ENCODE assay signal across 33 cellular contexts in the genomic region with DNA sequence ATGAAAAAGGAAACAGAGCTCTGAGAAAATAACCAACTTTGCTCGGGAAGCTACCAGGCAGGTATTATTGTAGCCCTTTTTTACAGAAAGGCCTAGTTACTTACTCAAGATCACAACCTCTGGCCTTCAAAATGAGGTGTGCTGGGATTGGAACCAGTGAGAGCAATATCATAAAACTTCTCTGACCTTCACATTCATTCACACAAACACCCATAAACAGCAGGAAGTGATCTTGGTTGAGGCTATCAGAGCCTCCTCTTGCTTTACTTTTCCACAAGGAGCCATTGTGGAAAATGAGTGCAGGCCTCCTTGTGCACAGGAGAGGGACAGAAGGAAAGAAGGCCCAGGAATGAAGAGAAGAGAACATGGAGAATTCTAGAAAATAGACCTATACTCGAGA.
DNase-seq lines count a peak whose midpoint lies in the region; ATAC-seq and TF ChIP-seq lines count a peak whose summit lies in the region.
"Had no signal": no experiment of that assay in that cellular context is flagged by ENCODE, and none has a peak within 500 bp of the region (broad histone marks: within the 10 kb centered on the region; RNA-seq: fewer than 3 reads in every experiment).

No MANE protein-coding gene starts in this region.

- ATAC-seq in left colon (peak; percentile 58), mucosa of descending colon (peak; percentile 62), GM18858 (IDR thresholded peaks at IDR 0.05; ENCODE audit: unreplicated experiment) (no peak)
- ATAC-seq: A549; CD8-positive, alpha-beta T cell had no signal

- peak overlapping the region; percentile 41 for H3K18ac ChIP-seq in mesendoderm (ENCODE audit: low read length)

- no peaks in the 10 kb centered on the region for H3K79me1 ChIP-seq in mesendoderm (ENCODE audit: low read length)

- no peak overlapping the region for H2BK120ac ChIP-seq in mesendoderm (ENCODE audit: low read depth, low read length)

- H3K56ac ChIP-seq in mesendoderm (ENCODE audit: low read length) = no peak overlapping the region

- no peaks in the 10 kb centered on the region for H3K9me3 ChIP-seq in mucosa of descending colon
- H3K9me3 ChIP-seq in uterus = no peaks in the 10 kb centered on the region
- H3K9me3 ChIP-seq: A549; BE2C; BLaER1; BLaER1 treated with 17β-estradiol and CSF1 and Interleukin-3, amounts not matched to agents 10 nM and 100 nM; Caco-2 had no signal

- no peak overlapping the region for H3K23ac ChIP-seq in mesendoderm (ENCODE audit: low read length)

- H4K5ac ChIP-seq in mesendoderm (ENCODE audit: low read length) = no peak overlapping the region

- no peak overlapping the region for H2BK15ac ChIP-seq in mesendoderm (replicated peaks; ENCODE audit: low read depth)

- H4K8ac ChIP-seq in mesendoderm (ENCODE audit: low read depth, low read length) = no peak overlapping the region

- DNase-seq in left colon (no peak), mesendoderm (peak; percentile 22), mucosa of descending colon (no peak), uterus (no peak), NK-92 (lab: John Stamatoyannopoulos, UW; ENCODE audit: unreplicated experiment) (no peak), GF-D8 (lab: John Stamatoyannopoulos, UW) (no peak), NCI-H524 treated with DMSO at 0.1 percent for 48 hours (lab: John Stamatoyannopoulos, UW) (no peak)
- DNase-seq: 8988T; ACHN; AML-193; BE2C; C1 segment of cervical spinal cord; Caco-2; Calu3; CD4-positive, alpha-beta memory T cell; CD4-positive, alpha-beta T cell; CD4-positive, CD25-positive, alpha-beta regulatory T cell; CD8-positive, alpha-beta memory T cell; CD8-positive, alpha-beta T cell; COR-L47; DMS 273 treated with DMSO at 0.1 percent for 48 hours; DMS153; DMS53; DMS79; DMS79 treated with DMSO at 0.1 percent for 48 hours; DND-41; EL had no signal

- H3K9ac ChIP-seq in mesendoderm (ENCODE audit: low read length) = no peak overlapping the region
- H3K9ac ChIP-seq: BLaER1; BLaER1 treated with 17β-estradiol and CSF1 and Interleukin-3, amounts not matched to agents 10 nM and 100 nM had no signal

- no peaks in the 10 kb centered on the region for H3K79me2 ChIP-seq in mesendoderm (ENCODE audit: control insufficient read depth, insufficient read depth, low read length)

- no CpG with 5 or more reads among the region's 2 CpGs for WGBS in mesendoderm (ENCODE audit: extremely low coverage, insufficient coverage, low lambda C conversion rate)

- no peaks in the 10 kb centered on the region for H3K27me3 ChIP-seq in mesendoderm (ENCODE audit: insufficient read depth, low read length, poor library complexity)
- no peaks in the 10 kb centered on the region for H3K27me3 ChIP-seq in uterus
- H3K27me3 ChIP-seq: BE2C; BLaER1; BLaER1 treated with 17β-estradiol and CSF1 and Interleukin-3, amounts not matched to agents 10 nM and 100 nM had no signal

- H3K36me3 ChIP-seq in mesendoderm (ENCODE audit: control insufficient read depth, insufficient read depth, low read length) = no peaks in the 10 kb centered on the region
- H3K36me3 ChIP-seq in mucosa of descending colon (ENCODE audit: low read depth) = no peaks in the 10 kb centered on the region
- H3K36me3 ChIP-seq in uterus = no peaks in the 10 kb centered on the region
- H3K36me3 ChIP-seq: BE2C; BLaER1; BLaER1 treated with 17β-estradiol and CSF1 and Interleukin-3, amounts not matched to agents 10 nM and 100 nM had no signal

- no peak overlapping the region for H3K4me3 ChIP-seq in mesendoderm (ENCODE audit: low read length)
- H3K4me3 ChIP-seq in mucosa of descending colon = no peak overlapping the region
- no peak overlapping the region for H3K4me3 ChIP-seq in uterus
- H3K4me3 ChIP-seq: A549; BLaER1; BLaER1 treated with 17β-estradiol and CSF1 and Interleukin-3, amounts not matched to agents 10 nM and 100 nM had no signal

- intact Hi-C loops in left colon (cut with DNase I, micrococcal nuclease) = no loop called here
- intact Hi-C loops in mucosa of descending colon (cut with DNase I, micrococcal nuclease) = no loop called here
- intact Hi-C loops in uterus (cut with DNase I; ENCODE audit: low total_unique reads) = no loop called here

- no peak overlapping the region for H3K4me2 ChIP-seq in mesendoderm (ENCODE audit: low read length)
- H3K4me2 ChIP-seq: A549; BLaER1; BLaER1 treated with 17β-estradiol and CSF1 and Interleukin-3, amounts not matched to agents 10 nM and 100 nM had no signal

- H2BK5ac ChIP-seq in mesendoderm (ENCODE audit: low read length) = no peak overlapping the region

- no peak for TF ChIP-seq POLR2A in uterus (IDR thresholded peaks at IDR 0.05)

- H3K27ac ChIP-seq in mesendoderm (ENCODE audit: low read depth, low read length) (peak overlapping the region; percentile 27), uterus (peak overlapping the region; percentile 34 to 77)
- H3K27ac ChIP-seq: 22Rv1; A549; BLaER1; BLaER1 treated with 17β-estradiol and CSF1 and Interleukin-3, amounts not matched to agents 10 nM and 100 nM; C4-2B had no signal

- no peak overlapping the region for H3K4ac ChIP-seq in mesendoderm (ENCODE audit: low read depth, low read length)

- no peaks in the 10 kb centered on the region for H3K4me1 ChIP-seq in mesendoderm (ENCODE audit: control insufficient read depth, low read depth, low read length)
- no peaks in the 10 kb centered on the region for H3K4me1 ChIP-seq in mucosa of descending colon (ENCODE audit: low read depth)
- peaks cover 0 to 11% of the 10 kb centered on the region in 2 donors for H3K4me1 ChIP-seq in uterus
- H3K4me1 ChIP-seq: A549, Caco-2 had no signal

- TF ChIP-seq CTCF in mucosa of descending colon (IDR thresholded peaks at IDR 0.05) (no peak), uterus (IDR thresholded peaks at IDR 0.05) (no peak)

- no peak overlapping the region for H2AK5ac ChIP-seq in mesendoderm (ENCODE audit: low read length)
